In genomic region chr4:110516106-110516922, GRCh38 we compare ENCODE assay signal across 8 cellular contexts. TPM values are rescaled to one million over a fixed set of nuclear protein-coding genes. Genes with fewer than 3 reads are reported as not detected.
DNase-seq lines count a peak whose midpoint lies in the region; TF ChIP-seq lines count a peak whose summit lies in the region.

No MANE protein-coding gene starts in this region.

- in situ Hi-C loops in Caki2 (cut with HindIII; ENCODE audit: low pct_unique_long_range_greater_than_20kb, low sequenced_read_pairs) = no loop called here

- TF ChIP-seq CTCF in GM20000 (IDR thresholded peaks at IDR 0.05; ENCODE audit: extremely low read depth, missing control alignments) (peak; percentile 58), foreskin fibroblast (IDR thresholded peaks at IDR 0.05; ENCODE audit: low read depth, low read length) (peak; percentile 86), osteocyte (IDR thresholded peaks at IDR 0.05) (peak; percentile 74), testis (IDR thresholded peaks at IDR 0.05) (peak; percentile 67 to 78 (median 74))

- peak overlapping the region; percentile 94 for H3K4me3 Mint-ChIP-seq in activated T-helper 2 cell treated with anti-CD3 and anti-CD28 coated beads, Interferon-gamma antibody, Interleukin-2, Interleukin-4, amounts not matched to agents 10 μg/mL and 5 μg/mL and 100 μg/mL, durations not matched to agents 14 hours and 24 hours and 36 hours (ENCODE audit: low read depth)
- peak overlapping the region; percentile 61 for H3K4me3 Mint-ChIP-seq in osteocyte (ENCODE audit: unreplicated experiment)

- H3K9me3 Mint-ChIP-seq in activated T-helper 2 cell treated with anti-CD3 and anti-CD28 coated beads, Interferon-gamma antibody, Interleukin-2, Interleukin-4, amounts not matched to agents 10 μg/mL and 5 μg/mL and 100 μg/mL, durations not matched to agents 14 hours and 24 hours and 36 hours = no peaks in the 10 kb centered on the region
- no peaks in the 10 kb centered on the region for H3K9me3 Mint-ChIP-seq in osteocyte (ENCODE audit: unreplicated experiment)

- H3K27me3 ChIP-seq in testis = no peaks in the 10 kb centered on the region

- WGBS in testis, 2 donors = 5 to 7% methylated on average over 8 of the region's 8 CpGs

- TF ChIP-seq POLR2A in testis (IDR thresholded peaks at IDR 0.05) = no peak

- H3K27ac Mint-ChIP-seq in activated T-helper 2 cell treated with anti-CD3 and anti-CD28 coated beads, Interferon-gamma antibody, Interleukin-2, Interleukin-4, amounts not matched to agents 10 μg/mL and 5 μg/mL and 100 μg/mL, durations not matched to agents 14 hours and 24 hours and 36 hours = peak overlapping the region; percentile 46
- no peak overlapping the region for H3K27ac Mint-ChIP-seq in osteocyte (ENCODE audit: unreplicated experiment)

- H3K36me3 ChIP-seq in testis (ENCODE audit: low read depth, missing control alignments) = no peaks in the 10 kb centered on the region

- H3K4me3 ChIP-seq in foreskin fibroblast (ENCODE audit: low read depth in 1 of 2, low read length in 2 of 2) (peak overlapping the region; percentile 11 to 28), testis (peak overlapping the region; percentile 31 to 41)

- no peaks in the 10 kb centered on the region for H3K36me3 Mint-ChIP-seq in activated T-helper 2 cell treated with anti-CD3 and anti-CD28 coated beads, Interferon-gamma antibody, Interleukin-2, Interleukin-4, amounts not matched to agents 10 μg/mL and 5 μg/mL and 100 μg/mL, durations not matched to agents 14 hours and 24 hours and 36 hours (ENCODE audit: low read depth)
- no peaks in the 10 kb centered on the region for H3K36me3 Mint-ChIP-seq in osteocyte (ENCODE audit: unreplicated experiment)

- peak; percentile 76 for DNase-seq in Caki2 (ENCODE audit: low read depth)
- DNase-seq in GM20000 (ENCODE audit: low spot score) = peak; percentile 41
- peak; percentile 88 for DNase-seq in HT-29 (ENCODE audit: low spot score)
- peak; percentile 70 for DNase-seq in RPMI7951 (ENCODE audit: low read depth)
- DNase-seq in activated T-helper 2 cell treated with anti-CD3 and anti-CD28 coated beads, Interferon-gamma antibody, Interleukin-2, Interleukin-4, amounts not matched to agents 10 μg/mL and 5 μg/mL and 100 μg/mL, durations not matched to agents 14 hours and 24 hours and 36 hours (ENCODE audit: low spot score) = peak; percentile 55
- peak; percentile 35 to 69 for DNase-seq in foreskin fibroblast
- no peak for DNase-seq in osteocyte (ENCODE audit: extremely low spot score, unreplicated experiment)
- peak; percentile 90 for DNase-seq in testis

- H3K9me3 ChIP-seq in testis = no peaks in the 10 kb centered on the region

- peaks cover 2% of the 10 kb centered on the region for H3K27me3 Mint-ChIP-seq in activated T-helper 2 cell treated with anti-CD3 and anti-CD28 coated beads, Interferon-gamma antibody, Interleukin-2, Interleukin-4, amounts not matched to agents 10 μg/mL and 5 μg/mL and 100 μg/mL, durations not matched to agents 14 hours and 24 hours and 36 hours (ENCODE audit: low read depth)
- H3K27me3 Mint-ChIP-seq in osteocyte (ENCODE audit: unreplicated experiment) = peaks cover 15% of the 10 kb centered on the region

- peaks cover 14% of the 10 kb centered on the region for H3K4me1 Mint-ChIP-seq in activated T-helper 2 cell treated with anti-CD3 and anti-CD28 coated beads, Interferon-gamma antibody, Interleukin-2, Interleukin-4, amounts not matched to agents 10 μg/mL and 5 μg/mL and 100 μg/mL, durations not matched to agents 14 hours and 24 hours and 36 hours (ENCODE audit: low read depth)
- H3K4me1 Mint-ChIP-seq in osteocyte (ENCODE audit: unreplicated experiment) = peaks cover 1% of the 10 kb centered on the region

- H3K4me1 ChIP-seq in testis = no peaks in the 10 kb centered on the region

- peak overlapping the region in 1 of 2 donors; percentile 21 for H3K27ac ChIP-seq in testis

- intact Hi-C loops in activated T-helper 2 cell treated with anti-CD3 and anti-CD28 coated beads, Interferon-gamma antibody, Interleukin-2, Interleukin-4, amounts not matched to agents 10 μg/mL and 5 μg/mL and 100 μg/mL, durations not matched to agents 14 hours and 24 hours and 36 hours (cut with micrococcal nuclease) = loop anchor here (1.0 to 10.0 kb wide), 6 partner anchors 172 to 1094 kb away; partner anchors contain the start of gene ELOVL6
- intact Hi-C loops in testis (cut with DNase I; ENCODE audit: low total_unique reads) = no loop called here

RNA-seq across cellular contexts. Expression of gene ENPEP, which starts 40.4 kb away (rescaled TPM):
- total RNA-seq in Caki2 (2014; rRNA removed; shearing (Covaris generic); ENCODE audit: low replicate concordance) = 3.8 and 5.0 TPM in 2 replicates
- 0.39 and 0.61 TPM in 2 replicates for total RNA-seq in HT-29 (2014; rRNA removed; shearing (Covaris generic))
- total RNA-seq in RPMI7951 (2014; rRNA removed; shearing (Covaris generic)) = under 0.01 TPM in 1 of 2 replicates, not detected in the other
- 0.02 TPM in 1 of 2 replicates, not detected in the other for total RNA-seq in activated T-helper 2 cell treated with anti-CD3 and anti-CD28 coated beads, Interferon-gamma antibody, Interleukin-2, Interleukin-4, amounts not matched to agents 10 μg/mL and 5 μg/mL and 100 μg/mL, durations not matched to agents 14 hours and 24 hours and 36 hours
- total RNA-seq in osteocyte = 0.47 and 0.94 TPM in 2 replicates
- 1 to 10 TPM; 1.7 to 2.4 TPM for total RNA-seq in testis
- 1.7 TPM for polyA plus RNA-seq in testis (ENCODE audit: insufficient read depth, low read depth, low replicate concordance)
